In the genomic region with DNA sequence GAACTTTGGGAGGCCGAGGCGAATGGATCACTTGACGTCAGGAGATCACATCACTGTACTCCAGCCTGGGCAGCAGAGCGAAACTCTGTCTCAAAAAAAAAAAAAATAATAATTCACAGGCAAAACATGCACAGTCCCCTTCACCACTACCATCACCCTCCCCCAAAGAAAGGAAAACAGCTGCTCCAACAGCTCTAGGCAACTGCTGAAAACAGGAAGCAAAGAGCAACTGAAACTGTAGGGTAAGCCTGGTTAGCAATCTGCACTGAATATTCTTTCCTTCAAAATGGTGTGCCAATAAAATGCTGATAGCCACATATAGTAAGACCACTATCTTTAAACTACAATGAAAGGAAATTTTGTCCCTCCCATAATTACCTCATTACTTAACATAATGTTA, we compare ENCODE assay signal across 9 cellular contexts. TPM values are rescaled to one million over a fixed set of nuclear protein-coding genes. Genes with fewer than 3 reads are reported as not detected.
DNase-seq lines count a peak whose midpoint lies in the region; ATAC-seq, FAIRE-seq and TF ChIP-seq lines count a peak whose summit lies in the region.
"Had no signal": no experiment of that assay in that cellular context is flagged by ENCODE, and none has a peak within 500 bp of the region (broad histone marks: within the 10 kb centered on the region; RNA-seq: fewer than 3 reads in every experiment).

No MANE protein-coding gene starts in this region.

- H3K36me3 ChIP-seq in right lobe of liver (peaks cover 0 to 34% (median 2%) of the 10 kb centered on the region in 4 donors), HepG2 (replicated peaks in 1 of 2; ENCODE audit: control insufficient read depth in 1 of 2, insufficient read depth in 2 of 2, low read length in 2 of 2) (peaks cover 7 to 19% of the 10 kb centered on the region in 2 experiments; a peak in 4 of 5 replicates), KOPT-K1 (ENCODE audit: insufficient read depth, low read length) (peaks cover 51% of the 10 kb centered on the region), upper lobe of right lung (peaks cover 36% of the 10 kb centered on the region)

- peaks cover 80% of the 10 kb centered on the region for H3K79me2 ChIP-seq in HepG2 (ENCODE audit: insufficient read depth, low read length)

- peak overlapping the region; percentile 69 for H3K27ac Mint-ChIP-seq in chondrocyte (ENCODE audit: unreplicated experiment)

- H3K9ac ChIP-seq in HepG2 (ENCODE audit: insufficient read depth, low read depth, low read length): no peak overlapping the region

- intact Hi-C loops in right lobe of liver (cut with DNase I): no loop called here
- intact Hi-C loops in HepG2 (cut with micrococcal nuclease; ENCODE audit: unreplicated experiment): no loop called here
- intact Hi-C loops in upper lobe of right lung (cut with DNase I): no loop called here

- H3K4me2 ChIP-seq in HepG2 (ENCODE audit: low read depth, low read length): no peak overlapping the region

- peaks cover 10% of the 10 kb centered on the region for H3K36me3 Mint-ChIP-seq in chondrocyte (ENCODE audit: low read depth)

- TF ChIP-seq POLR2A in right lobe of liver (IDR thresholded peaks at IDR 0.05) (no peak), HepG2 (IDR thresholded peaks at IDR 0.05; ENCODE audit: insufficient read depth in 1 of 2, low read depth in 2 of 2, low read length in 2 of 2) (no peak)

- in situ Hi-C loops in HepG2 (cut with HindIII; ENCODE audit: extremely low pct_ligation_motif_present, low pct_unique_long_range_greater_than_20kb): no loop called here

- peaks cover 21% of the 10 kb centered on the region for H4K20me1 ChIP-seq in HepG2 (ENCODE audit: insufficient read depth, low read length)

- FAIRE-seq in HepG2 (lab: Jason Lieb, UNC) (no peak), urothelium cell line (lab: Jason Lieb, UNC) (no peak)

- peaks cover 52% of the 10 kb centered on the region for H3K4me1 Mint-ChIP-seq in chondrocyte (ENCODE audit: low read depth)

- 63% methylated on average over 4 of the region's 4 CpGs for WGBS in right lobe of liver (ENCODE audit: insufficient coverage, low coverage, low lambda C conversion rate, missing lambda C conversion rate)
- WGBS in HepG2 (ENCODE audit: low lambda C conversion rate): 96% methylated on average over 4 of the region's 4 CpGs

- no peak overlapping the region for H3K4me3 Mint-ChIP-seq in chondrocyte (ENCODE audit: unreplicated experiment)

- BruUV-seq in HepG2 (replicated peaks; lab: Mats Ljungman, UMichigan): no TSS peak

- H3K4me3 ChIP-seq in right lobe of liver (no peak overlapping the region), HepG2 (replicated peaks in 1 of 3; ENCODE audit: insufficient read depth in 1 of 3, low read depth in 2 of 3, low read length in 3 of 3) (no peak overlapping the region), upper lobe of right lung (no peak overlapping the region)

- CTCF ChIA-PET in HepG2 (lab: Yijun Ruan, JAX; ENCODE audit: low intra/inter-chr PET ratio, low total read pairs): no interaction called here

- no peak overlapping the region for H3K27ac ChIP-seq in right lobe of liver
- no peak overlapping the region for H3K27ac ChIP-seq in HepG2 (ENCODE audit: extremely low read length, insufficient read depth, low read length)
- peak overlapping the region; percentile 87 for H3K27ac ChIP-seq in KOPT-K1 (ENCODE audit: low read depth, low read length, poor library complexity, severe bottlenecking)
- H3K27ac ChIP-seq in upper lobe of right lung: no peak overlapping the region

- POLR2A ChIA-PET in HepG2 (lab: Yijun Ruan, JAX): no interaction called here

- ATAC-seq in right lobe of liver (peak; percentile 68 to 78 (median 72)), HepG2 (no peak), upper lobe of right lung (peak; percentile 63)

- H3K4me1 ChIP-seq in right lobe of liver (peaks cover 0 to 15% (median 4%) of the 10 kb centered on the region in 4 donors), HepG2 (ENCODE audit: insufficient read depth, low read length) (peaks cover 33% of the 10 kb centered on the region), upper lobe of right lung (peaks cover 54% of the 10 kb centered on the region)
- H3K4me1 ChIP-seq: BE2C had no signal

- H2AFZ ChIP-seq in HepG2 (ENCODE audit: low read length): no peak overlapping the region

- H3K27me3 Mint-ChIP-seq in chondrocyte (ENCODE audit: low read depth): no peaks in the 10 kb centered on the region

- no peaks in the 10 kb centered on the region for H3K9me3 ChIP-seq in right lobe of liver
- H3K9me3 ChIP-seq in HepG2 (ENCODE audit: low read length): no peaks in the 10 kb centered on the region
- no peaks in the 10 kb centered on the region for H3K9me3 ChIP-seq in KOPT-K1 (ENCODE audit: insufficient read depth, low read length, poor library complexity, severe bottlenecking)
- H3K9me3 ChIP-seq in upper lobe of right lung: no peaks in the 10 kb centered on the region
- H3K9me3 ChIP-seq: BE2C had no signal

- no peak for DNase-seq in right lobe of liver
- no peak for DNase-seq in HepG2 (ENCODE audit: low spot score)
- no peak for DNase-seq in chondrocyte (ENCODE audit: low spot score)
- no peak for DNase-seq in upper lobe of right lung
- DNase-seq in DMS153 treated with DMSO at 0.1 percent for 48 hours (lab: John Stamatoyannopoulos, UW; ENCODE audit: unreplicated experiment): no peak
- no peak for DNase-seq in urothelium cell line (ENCODE audit: low spot score)
- DNase-seq in NK-92 treated with Interleukin-12 subunit alpha and Interleukin-12 subunit beta, amount 100 ng/mL, for 24 hours (lab: John Stamatoyannopoulos, UW): no peak
- DNase-seq: BE2C had no signal

- TF ChIP-seq EP300 in HepG2 (IDR thresholded peaks at IDR 0.05; ENCODE audit: low read depth in 2 of 2, low read length in 2 of 2) (no peak), HepG2 (CRISPR knock-in tag; IDR thresholded peaks at IDR 0.05; ENCODE audit: borderline replicate concordance) (no peak)

- no peaks in the 10 kb centered on the region for H3K9me3 Mint-ChIP-seq in chondrocyte (ENCODE audit: low read depth)

- no peak for TF ChIP-seq CTCF in right lobe of liver (IDR thresholded peaks at IDR 0.05)
- no peak for TF ChIP-seq CTCF in HepG2 (CRISPR knock-in tag; IDR thresholded peaks at IDR 0.05)
- no peak for TF ChIP-seq CTCF in chondrocyte (IDR thresholded peaks at IDR 0.05)
- TF ChIP-seq CTCF in upper lobe of right lung (IDR thresholded peaks at IDR 0.05): no peak

- no peak for TF ChIP-seq RAD21 in HepG2 (CRISPR knock-in tag; IDR thresholded peaks at IDR 0.05)

- no peaks in the 10 kb centered on the region for H3K27me3 ChIP-seq in right lobe of liver
- H3K27me3 ChIP-seq in HepG2 (ENCODE audit: control insufficient read depth in 1 of 2, insufficient read depth in 2 of 2, low read length in 2 of 2): no peaks in the 10 kb centered on the region
- no peaks in the 10 kb centered on the region for H3K27me3 ChIP-seq in upper lobe of right lung
- H3K27me3 ChIP-seq: BE2C had no signal

TF ChIP-seq in HepG2, 621 proteins besides CTCF, POLR2A, EP300 and RAD21:
- TF ChIP-seq NFE2 (CRISPR knock-in tag; IDR thresholded peaks at IDR 0.05): no peak

RNA-seq across cellular contexts. Expression of a gene that starts 11.8 kb away (rescaled TPM):
- total RNA-seq in right lobe of liver (10 to 100 TPM; 17.3 to 39.2 (median 32.4) TPM), HepG2 (2016; rRNA removed; fragmentation: Illumina TruSeq; extraction: Trizol) (40.6 and 51.5 TPM in 2 replicates), chondrocyte (73.5 to 81.0 TPM (median 78.7 TPM) in 3 replicates), upper lobe of right lung (92.7 TPM)
- 14.0 and 14.6 TPM in 2 replicates for total RNA-seq in HepG2 (2016; cell fraction: cytosol; rRNA removed; fragmentation: Illumina TruSeq; extraction: Trizol; ENCODE audit: low read depth)
- total RNA-seq in HepG2 (2016; cell fraction: insoluble cytoplasmic fraction; rRNA removed; fragmentation: Illumina TruSeq; extraction: Trizol): 41.6 and 53.9 TPM in 2 replicates
- total RNA-seq in HepG2 (2016; cell fraction: membrane; rRNA removed; fragmentation: Illumina TruSeq; extraction: Trizol): 20.7 and 21.7 TPM in 2 replicates
- 45.1 and 47.6 TPM in 2 replicates for total RNA-seq in HepG2 (2016; cell fraction: nucleus; rRNA removed; fragmentation: Illumina TruSeq; extraction: Trizol)
- polyA plus RNA-seq in HepG2 (2011; rRNA removed): 53.3 and 55.2 TPM in 2 replicates
- 31.0 and 44.8 TPM in 2 replicates for polyA plus RNA-seq in HepG2 (2011; cell fraction: cytosol; rRNA removed)
- 26.5 and 38.0 TPM in 2 replicates for polyA plus RNA-seq in HepG2 (2011; cell fraction: nucleus; rRNA removed)
- polyA plus RNA-seq in HepG2 (2012): 47.1 and 62.0 TPM in 2 replicates
- polyA plus RNA-seq in HepG2 (2016; cell fraction: cytosol; fragmentation: Illumina TruSeq; extraction: Trizol; ENCODE audit: low read depth): 4.3 and 4.4 TPM in 2 replicates
- polyA plus RNA-seq in HepG2 (2016; cell fraction: insoluble cytoplasmic fraction; fragmentation: Illumina TruSeq; extraction: Trizol; ENCODE audit: low read depth): 49.2 and 49.9 TPM in 2 replicates
- polyA plus RNA-seq in HepG2 (2016; cell fraction: membrane; fragmentation: Illumina TruSeq; extraction: Trizol; ENCODE audit: low read depth): 12.7 and 13.5 TPM in 2 replicates
- 51.3 and 57.2 TPM in 2 replicates for polyA plus RNA-seq in HepG2 (2016; cell fraction: nucleus; fragmentation: Illumina TruSeq; extraction: Trizol; ENCODE audit: insufficient read depth, low read depth)
- polyA minus RNA-seq in HepG2 (2011; rRNA and poly(A)+ RNA removed; ENCODE audit: low replicate concordance): 48.0 and 50.4 TPM in 2 replicates
- 38.7 and 41.0 TPM in 2 replicates for polyA minus RNA-seq in HepG2 (2011; cell fraction: cytosol; rRNA and poly(A)+ RNA removed)
- polyA minus RNA-seq in HepG2 (2011; cell fraction: nucleus; rRNA and poly(A)+ RNA removed): 71.3 and 106 TPM in 2 replicates
